Comparison of ENCODE assay signal across 11 cellular contexts in the genomic region with DNA sequence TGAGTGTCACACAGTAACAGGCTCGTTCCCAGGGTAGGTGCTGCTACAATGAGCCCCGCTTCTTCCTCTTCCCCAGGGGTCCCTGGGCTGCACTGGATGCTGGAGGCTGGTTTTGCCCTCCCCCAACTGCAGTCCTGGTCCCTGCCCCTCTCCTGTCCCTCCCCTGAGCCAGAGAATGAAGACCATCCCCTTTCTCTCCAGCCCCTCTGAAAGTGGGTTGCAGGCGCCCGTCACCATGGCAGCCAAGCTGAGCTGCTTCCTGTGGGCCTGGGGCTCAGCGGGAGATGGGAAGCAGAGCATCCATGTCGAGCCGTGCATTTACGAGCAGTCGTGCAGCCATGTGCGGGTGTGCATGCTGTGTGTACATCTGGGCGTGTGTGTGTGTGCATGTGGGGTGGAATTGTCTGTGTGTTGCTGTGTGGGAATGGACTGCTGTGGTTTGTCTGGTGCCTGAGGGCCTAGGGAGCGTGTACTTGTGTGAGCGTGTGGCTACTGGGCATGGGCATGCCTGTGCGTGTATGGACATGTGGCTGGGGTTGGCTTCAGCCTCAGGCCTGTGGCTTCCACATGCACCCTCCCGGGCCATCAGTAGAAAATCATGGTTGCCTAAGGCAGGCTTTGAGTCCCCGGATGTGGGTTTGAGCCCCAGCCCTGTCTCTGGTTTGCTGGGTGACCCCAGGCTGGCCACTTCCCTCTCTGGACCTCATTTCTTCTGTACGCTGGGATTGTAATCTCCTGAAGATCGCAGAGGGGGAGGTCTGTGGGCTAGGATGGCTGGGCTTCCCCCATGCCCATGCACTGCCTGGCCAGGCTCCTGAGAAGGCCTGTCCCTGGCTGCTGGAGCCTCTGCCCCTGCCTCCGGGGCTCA. TPM values are rescaled to one million over a fixed set of nuclear protein-coding genes. Genes with fewer than 3 reads are reported as not detected.
DNase-seq lines count a peak whose midpoint lies in the region; ATAC-seq and TF ChIP-seq lines count a peak whose summit lies in the region.
"Had no signal": no experiment of that assay in that cellular context is flagged by ENCODE, and none has a peak within 500 bp of the region (broad histone marks: within the 10 kb centered on the region; RNA-seq: fewer than 3 reads in every experiment).

No MANE protein-coding gene starts in this region.

- intact Hi-C loops in cardiac septum (cut with DNase I): no loop called here

- no peak overlapping the region for H3K4me3 ChIP-seq in cardiac muscle cell
- no peak overlapping the region for H3K4me3 ChIP-seq in iPS-15b (ENCODE audit: low read depth, low read length)

- DNase-seq in cardiac muscle cell (ENCODE audit: low read depth in 1 of 2, low spot score in 1 of 2): no peak
- DNase-seq in cardiac septum (ENCODE audit: low spot score): no peak
- peak; percentile 91 for DNase-seq in SK-N-DZ (ENCODE audit: low spot score)
- DNase-seq in SHP77 treated with DMSO at 0.1 percent for 48 hours (lab: John Stamatoyannopoulos, UW): no peak
- DNase-seq: activated CD4-positive, alpha-beta T cell treated with anti-CD3 and anti-CD28 coated beads, Interleukin-2, amount 10 ng/mL, durations not matched to agents 24 days and 14 days; activated naive CD4-positive, alpha-beta T cell treated with anti-CD3 and anti-CD28 coated beads, Interleukin-2, amount 50 U/mL, for 16 hours had no signal

- H3K27me3 ChIP-seq in cardiac muscle cell: no peaks in the 10 kb centered on the region
- H3K27me3 ChIP-seq in iPS-15b (ENCODE audit: control insufficient read depth, insufficient read depth, low read length): no peaks in the 10 kb centered on the region

- ATAC-seq in GM21423 (IDR thresholded peaks at IDR 0.05; ENCODE audit: unreplicated experiment) (no peak), GM21825 (IDR thresholded peaks at IDR 0.05; ENCODE audit: unreplicated experiment) (no peak), HG03196 (IDR thresholded peaks at IDR 0.05; ENCODE audit: unreplicated experiment) (no peak)

- no peak for TF ChIP-seq CTCF in cardiac muscle cell (IDR thresholded peaks at IDR 0.05; ENCODE audit: low read depth, low read length)

- peak overlapping the region; percentile 77 for H3K27ac ChIP-seq in cardiac muscle cell
- H3K27ac ChIP-seq: C4-2B had no signal

- peak overlapping the region; percentile 47 for H3K9ac ChIP-seq in iPS-15b (ENCODE audit: low read depth, low read length)

- H3K36me3 ChIP-seq in cardiac muscle cell (peaks cover 8% of the 10 kb centered on the region), iPS-15b (ENCODE audit: control insufficient read depth, insufficient read depth, low read length) (peaks cover 21% of the 10 kb centered on the region)

- peaks cover 18% of the 10 kb centered on the region for H3K4me1 ChIP-seq in cardiac muscle cell (ENCODE audit: low read depth)
- H3K4me1 ChIP-seq in iPS-15b (ENCODE audit: control insufficient read depth, insufficient read depth, low read length): peaks cover 13% of the 10 kb centered on the region

- no peaks in the 10 kb centered on the region for H3K9me3 ChIP-seq in cardiac muscle cell (ENCODE audit: low read depth)
- H3K9me3 ChIP-seq in iPS-15b (ENCODE audit: control insufficient read depth, insufficient read depth, low read length): no peaks in the 10 kb centered on the region

RNA-seq across cellular contexts. Expression of gene SRC, which starts 48.8 kb away (rescaled TPM):
- 26.5 and 34.3 TPM in 2 replicates for total RNA-seq in cardiac muscle cell
- polyA plus RNA-seq in cardiac muscle cell: 26.2 and 34.7 TPM in 2 replicates
- 5.0 TPM for total RNA-seq in cardiac septum
- 43.8 and 54.5 TPM in 2 replicates for polyA plus RNA-seq in SK-N-DZ (2014; cell fraction: cytosol; rRNA removed)
- 68.7 and 96.4 TPM in 2 replicates for polyA plus RNA-seq in SK-N-DZ (2014; cell fraction: nucleus; rRNA removed)
